ENCODE assay signal across 21 cellular contexts in genomic region chr3:29373016-29373690, GRCh38.
DNase-seq lines count a peak whose midpoint lies in the region; ATAC-seq, FAIRE-seq and TF ChIP-seq lines count a peak whose summit lies in the region.
"Had no signal": no experiment of that assay in that cellular context is flagged by ENCODE, and none has a peak within 500 bp of the region (broad histone marks: within the 10 kb centered on the region; RNA-seq: fewer than 3 reads in every experiment).

No MANE protein-coding gene starts in this region.

- DNase-seq in AG10803 (ENCODE audit: low read depth) (peak; percentile 89), HS-27A (ENCODE audit: low read depth) (peak; percentile 15), GM12878 (ENCODE audit: low read depth, low spot score) (no peak), left kidney (ENCODE audit: low read depth, low spot score) (peak; percentile 35), DMS114 treated with DMSO at 0.1 percent for 48 hours (lab: John Stamatoyannopoulos, UW; ENCODE audit: unreplicated experiment) (no peak), cortex of kidney (lab: John Stamatoyannopoulos, UW) (no peak)
- no peak for DNase-seq in activated CD4-positive, alpha-beta T cell treated with anti-CD3 and anti-CD28 coated beads, Interleukin-2, amount 10 ng/mL, durations not matched to agents 7 days and 5 days
- DNase-seq: activated CD4-positive, alpha-beta T cell treated with anti-CD3 and anti-CD28 coated beads, Interleukin-2, amount 10 ng/mL, durations not matched to agents 24 days and 14 days; CD8-positive, alpha-beta memory T cell; cerebellar nuclear complex; heart right ventricle; NCI-H2081; NCI-H69; PC-9; right lobe of liver; stimulated activated CD4-positive, alpha-beta T cell treated with anti-CD3 and anti-CD28 coated beads, Interleukin-2, amount 100 ng/mL, for 24 hours had no signal

- TF ChIP-seq POLR2A in GM12878 (IDR thresholded peaks at IDR 0.05; ENCODE audit: low read depth, low read length): no peak

- POLR2A ChIA-PET in GM12878 (lab: Charles Lee): no interaction called here
- POLR2A ChIA-PET in activated CD4-positive, alpha-beta T cell treated with anti-CD3 and anti-CD28 coated beads, Interleukin-2, amount 10 ng/mL, durations not matched to agents 7 days and 5 days (lab: Charles Lee): no interaction called here

- no peaks in the 10 kb centered on the region for H3K79me2 ChIP-seq in GM12878 (ENCODE audit: control insufficient read depth, insufficient read depth, low read length)

- H3K27ac ChIP-seq in GM12878 (ENCODE audit: control insufficient read depth, insufficient read depth): no peak overlapping the region
- H3K27ac ChIP-seq: PC-9, right lobe of liver, SK-N-MC had no signal

- CTCF ChIA-PET in GM12878 (lab: Yijun Ruan, JAX): interaction anchor here (1.3 kb wide), 1 partner anchor 8 kb away, joined by 6 read pairs; no protein-coding TSS in a partner anchor
- CTCF ChIA-PET in activated CD4-positive, alpha-beta T cell treated with anti-CD3 and anti-CD28 coated beads, Interleukin-2, amount 10 ng/mL, durations not matched to agents 7 days and 5 days (lab: Charles Lee): interaction anchor here (1.0 to 1.4 kb wide), 2 partner anchors 8 to 49 kb away, joined by 3 read pairs; no protein-coding TSS in a partner anchor

- no peaks in the 10 kb centered on the region for H3K4me1 ChIP-seq in GM12878 (ENCODE audit: control insufficient read depth, insufficient read depth, low read length)
- H3K4me1 ChIP-seq: HAP-1, right lobe of liver had no signal

- H4K20me1 ChIP-seq in GM12878 (ENCODE audit: control insufficient read depth, insufficient read depth): no peaks in the 10 kb centered on the region

- H3K9me3 ChIP-seq in GM12878 (replicated peaks; ENCODE audit: control insufficient read depth, insufficient read depth, low read length): no peaks in the 10 kb centered on the region; the same call in 2 of the 3 replicates
- H3K9me3 ChIP-seq: HAP-1, right lobe of liver had no signal

- H3K27ac Mint-ChIP-seq in activated CD4-positive, alpha-beta T cell treated with anti-CD3 and anti-CD28 coated beads, Interleukin-2, amount 10 ng/mL, durations not matched to agents 7 days and 5 days: no peak overlapping the region
- H3K27ac Mint-ChIP-seq: activated CD4-positive, alpha-beta T cell treated with anti-CD3 and anti-CD28 coated beads, Interleukin-2, amount 10 ng/mL, durations not matched to agents 24 days and 14 days; activated naive CD4-positive, alpha-beta T cell treated with anti-CD3 and anti-CD28 coated beads, Interleukin-2, amount 50 U/mL, for 72 hours had no signal

- in situ Hi-C loops in GM12878 (cut with MboI): no loop called here

- no peak for FAIRE-seq in GM12878 (lab: Jason Lieb, UNC)
- FAIRE-seq: keratinocyte had no signal

- ATAC-seq in GM12878 (peak; percentile 67), GM21576 (IDR thresholded peaks at IDR 0.05; ENCODE audit: unreplicated experiment) (no peak)
- ATAC-seq: activated naive CD4-positive, alpha-beta T cell treated with anti-CD3 and anti-CD28 coated beads, Interleukin-2, amount 50 U/mL, for 72 hours; right lobe of liver had no signal

- peaks cover 4% of the 10 kb centered on the region for H3K9me3 Mint-ChIP-seq in activated CD4-positive, alpha-beta T cell treated with anti-CD3 and anti-CD28 coated beads, Interleukin-2, amount 10 ng/mL, durations not matched to agents 7 days and 5 days
- H3K9me3 Mint-ChIP-seq: activated naive CD4-positive, alpha-beta T cell treated with anti-CD3 and anti-CD28 coated beads, Interleukin-2, amount 50 U/mL, for 72 hours had no signal

- TF ChIP-seq RAD21 in GM12878 (IDR thresholded peaks at IDR 0.05; ENCODE audit: insufficient read depth, low read depth, low read length): no peak

- TF ChIP-seq CTCF in AG10803 (conservative IDR thresholded peaks at IDR 0.05; ENCODE audit: low read length) (no peak), GM12878 (IDR thresholded peaks at IDR 0.05 in 2 of 3, conservative IDR thresholded peaks at IDR 0.05 in 1 of 3; ENCODE audit: control insufficient read depth in 2 of 3, extremely low read depth in 1 of 3, insufficient read depth in 1 of 3, low read depth in 3 of 3, low read length in 3 of 3) (no peak)

- no TSS peak for BruUV-seq in GM12878 (replicated peaks; lab: Mats Ljungman, UMichigan)

- no peaks in the 10 kb centered on the region for H3K27me3 ChIP-seq in GM12878 (replicated peaks in 1 of 2; ENCODE audit: control insufficient read depth in 2 of 2, insufficient read depth in 2 of 2, low read length in 1 of 2)
- H3K27me3 ChIP-seq: heart right ventricle, right lobe of liver had no signal

- intact Hi-C loops in GM12878 (cut with micrococcal nuclease; ENCODE audit: unreplicated experiment): no loop called here

- RAD21 ChIA-PET in GM12878 (lab: Charles Lee; ENCODE audit: unreplicated experiment): interaction anchor here (1.1 kb wide), 1 partner anchor 50 kb away, joined by 3 read pairs; no protein-coding TSS in a partner anchor

- no peaks in the 10 kb centered on the region for H3K36me3 ChIP-seq in GM12878 (ENCODE audit: control insufficient read depth in 2 of 2, insufficient read depth in 2 of 2, low read length in 1 of 2)
- H3K36me3 ChIP-seq: HAP-1, right lobe of liver had no signal

- no peaks in the 10 kb centered on the region for H3K36me3 Mint-ChIP-seq in activated CD4-positive, alpha-beta T cell treated with anti-CD3 and anti-CD28 coated beads, Interleukin-2, amount 10 ng/mL, durations not matched to agents 7 days and 5 days (ENCODE audit: low read depth)
- H3K36me3 Mint-ChIP-seq: activated naive CD4-positive, alpha-beta T cell treated with anti-CD3 and anti-CD28 coated beads, Interleukin-2, amount 50 U/mL, for 72 hours; CD8-positive, alpha-beta memory T cell had no signal

- TF ChIP-seq EP300 in GM12878 (IDR thresholded peaks at IDR 0.05; ENCODE audit: borderline replicate concordance in 1 of 2, control insufficient read depth in 1 of 2, low read depth in 2 of 2, low read length in 2 of 2): no peak

- no peak overlapping the region for H2AFZ ChIP-seq in GM12878 (ENCODE audit: control insufficient read depth, low read depth, low read length)
- H2AFZ ChIP-seq: PC-9 had no signal

- no peak overlapping the region for H3K4me3 Mint-ChIP-seq in activated CD4-positive, alpha-beta T cell treated with anti-CD3 and anti-CD28 coated beads, Interleukin-2, amount 10 ng/mL, durations not matched to agents 7 days and 5 days
- H3K4me3 Mint-ChIP-seq: activated CD4-positive, alpha-beta T cell treated with anti-CD3 and anti-CD28 coated beads, Interleukin-2, amount 10 ng/mL, durations not matched to agents 24 days and 14 days; CD8-positive, alpha-beta memory T cell had no signal

- H3K27me3 Mint-ChIP-seq in activated CD4-positive, alpha-beta T cell treated with anti-CD3 and anti-CD28 coated beads, Interleukin-2, amount 10 ng/mL, durations not matched to agents 7 days and 5 days: no peaks in the 10 kb centered on the region
- H3K27me3 Mint-ChIP-seq: CD8-positive, alpha-beta memory T cell had no signal

- H3K4me3 ChIP-seq in AG10803 (ENCODE audit: low read length) (no peak overlapping the region), GM12878 (no peak overlapping the region)
- H3K4me3 ChIP-seq: HAP-1, heart right ventricle, PC-9, right lobe of liver, SK-N-MC had no signal

- H3K4me2 ChIP-seq in GM12878 (ENCODE audit: control insufficient read depth, insufficient read depth): no peak overlapping the region
- H3K4me2 ChIP-seq: PC-9 had no signal

- SMC1A ChIA-PET in GM12878 (lab: Charles Lee; ENCODE audit: uncharacterized antibody, unreplicated experiment): interaction anchor here (0.6 to 1.5 kb wide), 4 partner anchors 18 to 107 kb away, joined by 3 to 4 read pairs (median 4); no protein-coding TSS in a partner anchor

- no peaks in the 10 kb centered on the region for H3K4me1 Mint-ChIP-seq in activated CD4-positive, alpha-beta T cell treated with anti-CD3 and anti-CD28 coated beads, Interleukin-2, amount 10 ng/mL, durations not matched to agents 7 days and 5 days
- H3K4me1 Mint-ChIP-seq: CD8-positive, alpha-beta memory T cell had no signal

- no peak overlapping the region for H3K9ac ChIP-seq in GM12878 (ENCODE audit: control insufficient read depth, insufficient read depth, low read length)

TF ChIP-seq in GM12878, 131 proteins besides CTCF, POLR2A, EP300 and RAD21 (continues in another document):
- TF ChIP-seq CEBPB (IDR thresholded peaks at IDR 0.05; ENCODE audit: borderline replicate concordance in 1 of 2, low read depth in 2 of 2, low read length in 2 of 2) (no peak), CEBPZ (IDR thresholded peaks at IDR 0.05; ENCODE audit: low read depth, low read length) (no peak), ZNF24 (IDR thresholded peaks at IDR 0.05) (no peak), SUPT20H (IDR thresholded peaks at IDR 0.05; ENCODE audit: borderline replicate concordance, control insufficient read depth, low read depth, low read length) (no peak), IKZF1 (conservative IDR thresholded peaks at IDR 0.05) (0 out of 2 replicates have a peak, but pooled peaks have one; percentile 24), RAD51 (IDR thresholded peaks at IDR 0.05) (no peak), NR2F1 (conservative IDR thresholded peaks at IDR 0.05) (peak; percentile 78), EGR1 (IDR thresholded peaks at IDR 0.05; ENCODE audit: borderline replicate concordance in 1 of 2, low read depth in 2 of 2, low read length in 2 of 2) (no peak), MTA2 (IDR thresholded peaks at IDR 0.05; ENCODE audit: low read depth) (peak; percentile 39)

Comparison
In these comparisons a context has a peak if more than half of its experiments do, and no peak if none do; other contexts are left out.
1. DNase-seq: peak in AG10803 (single experiment), HS-27A (single experiment) and left kidney (single experiment); none in GM12878 (single experiment), DMS114 treated with DMSO at 0.1 percent for 48 hours (single experiment), activated CD4-positive, alpha-beta T cell treated with anti-CD3 and anti-CD28 coated beads, Interleukin-2, amount 10 ng/mL, durations not matched to agents 7 days and 5 days (single experiment) and cortex of kidney (single experiment).